Comparison of ENCODE assay signal across 17 cellular contexts in genomic region chr3:197380786-197381185, GRCh38.
DNase-seq lines count a peak whose midpoint lies in the region; ATAC-seq, FAIRE-seq and TF ChIP-seq lines count a peak whose summit lies in the region.
"Had no signal": no experiment of that assay in that cellular context is flagged by ENCODE, and none has a peak within 500 bp of the region (broad histone marks: within the 10 kb centered on the region; RNA-seq: fewer than 3 reads in every experiment).

No MANE protein-coding gene starts in this region.

- no peak overlapping the region for H2AFZ ChIP-seq in K562 (ENCODE audit: low read depth, low read length)
- H2AFZ ChIP-seq in PC-3 (ENCODE audit: low read length): no peak overlapping the region
- no peak overlapping the region for H2AFZ ChIP-seq in hepatocyte

- no peak for TF ChIP-seq EP300 in K562 (IDR thresholded peaks at IDR 0.05; ENCODE audit: low read length)

- intact Hi-C loops in K562 (cut with micrococcal nuclease) (no loop called here), PC-3 (cut with micrococcal nuclease) (no loop called here), left colon (cut with DNase I, micrococcal nuclease) (no loop called here)

- no peak overlapping the region for H3K4me3 ChIP-seq in K562
- H3K4me3 ChIP-seq in PC-3 (ENCODE audit: low read length): no peak overlapping the region
- H3K4me3 ChIP-seq in hepatocyte: no peak overlapping the region
- H3K4me3 ChIP-seq: BLaER1, heart left ventricle, tibial artery had no signal

- no peaks in the 10 kb centered on the region for H3K36me3 ChIP-seq in K562 (ENCODE audit: control insufficient read depth, insufficient read depth, low read length)
- H3K36me3 ChIP-seq in PC-3 (ENCODE audit: low read depth, low read length): no peaks in the 10 kb centered on the region
- no peaks in the 10 kb centered on the region for H3K36me3 ChIP-seq in hepatocyte (replicated peaks; ENCODE audit: insufficient read depth, low read depth)
- H3K36me3 ChIP-seq: BLaER1, heart left ventricle, tibial artery had no signal

- H3K9me3 ChIP-seq in K562 (replicated peaks; ENCODE audit: control insufficient read depth, insufficient read depth, low read depth, low read length): no peaks in the 10 kb centered on the region
- H3K9me3 ChIP-seq in PC-3 (ENCODE audit: low read length): no peaks in the 10 kb centered on the region
- no peaks in the 10 kb centered on the region for H3K9me3 ChIP-seq in hepatocyte (ENCODE audit: low read depth)
- H3K9me3 ChIP-seq: heart left ventricle, tibial artery had no signal

- H3K9ac ChIP-seq in K562 (ENCODE audit: insufficient read depth in 1 of 2, low read depth in 2 of 2, low read length in 2 of 2): no peak overlapping the region
- H3K9ac ChIP-seq in PC-3 (ENCODE audit: low read length): no peak overlapping the region
- H3K9ac ChIP-seq: BLaER1 had no signal

- POLR2A ChIA-PET in K562 (lab: Yijun Ruan, JAX) (interaction anchor here (0.7 kb wide), 1 partner anchor 48 kb away, joined by 3 read pairs; no protein-coding TSS in a partner anchor), PC-3 (lab: Charles Lee; ENCODE audit: unreplicated experiment) (interaction anchor here (0.6 kb wide), 1 partner anchor 72 kb away, joined by 4 read pairs; no protein-coding TSS in a partner anchor)

- H3K9me2 ChIP-seq in PC-3 (replicated peaks; ENCODE audit: low read length) (no peaks in the 10 kb centered on the region), hepatocyte (replicated peaks; ENCODE audit: insufficient read depth) (no peaks in the 10 kb centered on the region)

- no peaks in the 10 kb centered on the region for H3F3A ChIP-seq in PC-3 (ENCODE audit: low read length, unreplicated experiment)

- CTCF ChIA-PET in K562 (lab: Yijun Ruan, JAX; ENCODE audit: low intra/inter-chr PET ratio) (no interaction called here), PC-3 (lab: Charles Lee) (no interaction called here)

- ATAC-seq in K562: peak; percentile 45; the same call in 2 of the 3 replicates
- ATAC-seq in PC-3: no peak; the same call in 1 of the 2 replicates
- no peak for ATAC-seq in left colon
- ATAC-seq in HG03135 (IDR thresholded peaks at IDR 0.05; ENCODE audit: unreplicated experiment): no peak
- ATAC-seq: activated T-cell treated with anti-CD3 and anti-CD28 coated beads, Interleukin-2, amount 50 U/mL, for 72 hours; heart left ventricle; left cardiac atrium had no signal

- no peaks in the 10 kb centered on the region for H3K9me1 ChIP-seq in K562 (ENCODE audit: control insufficient read depth, insufficient read depth, low read length)

- H3K27ac ChIP-seq in K562 (ENCODE audit: extremely low read depth, low read depth, low read length): no peak overlapping the region
- no peak overlapping the region for H3K27ac ChIP-seq in PC-3 (ENCODE audit: low read length)
- no peak overlapping the region for H3K27ac ChIP-seq in hepatocyte
- H3K27ac ChIP-seq: BLaER1, heart left ventricle, tibial artery had no signal

- 6% methylated on average over 5 of the region's 5 CpGs for WGBS in K562 (ENCODE audit: insufficient coverage, low coverage, missing lambda C conversion rate)
- WGBS in hepatocyte (ENCODE audit: low lambda C conversion rate, missing lambda C conversion rate): 74% methylated on average over 5 of the region's 5 CpGs

- FAIRE-seq in K562 (lab: Jason Lieb, UNC): no peak
- FAIRE-seq: GM12892 had no signal

- TF ChIP-seq CTCF in K562 (IDR thresholded peaks at IDR 0.05 in 2 of 3, conservative IDR thresholded peaks at IDR 0.05 in 1 of 3; ENCODE audit: insufficient read depth in 2 of 3, low read depth in 1 of 3, low read length in 3 of 3): no peak
- TF ChIP-seq CTCF in PC-3 (conservative IDR thresholded peaks at IDR 0.05; ENCODE audit: low read depth, low read length): no peak
- no peak for TF ChIP-seq CTCF in hepatocyte (IDR thresholded peaks at IDR 0.05; ENCODE audit: poor library complexity)

- H3K4me2 ChIP-seq in K562 (ENCODE audit: insufficient read depth, low read length): no peak overlapping the region
- H3K4me2 ChIP-seq in PC-3 (ENCODE audit: low read length): no peak overlapping the region
- H3K4me2 ChIP-seq in hepatocyte: no peak overlapping the region
- H3K4me2 ChIP-seq: BLaER1 had no signal

- no peaks in the 10 kb centered on the region for H3K79me2 ChIP-seq in K562 (ENCODE audit: control insufficient read depth, insufficient read depth, low read length)
- H3K79me2 ChIP-seq in PC-3 (ENCODE audit: low read length): no peaks in the 10 kb centered on the region
- no peaks in the 10 kb centered on the region for H3K79me2 ChIP-seq in hepatocyte

- H3K4me1 ChIP-seq in K562 (replicated peaks in 1 of 2; ENCODE audit: control insufficient read depth in 2 of 2, insufficient read depth in 2 of 2, low read length in 2 of 2) (peaks cover 6 to 8% of the 10 kb centered on the region in 2 experiments; a peak in 3 of 5 replicates), PC-3 (ENCODE audit: insufficient read depth, low read length) (no peaks in the 10 kb centered on the region), hepatocyte (ENCODE audit: insufficient read depth) (no peaks in the 10 kb centered on the region)
- H3K4me1 ChIP-seq: heart left ventricle, tibial artery had no signal

- TF ChIP-seq POLR2A in K562 (conservative IDR thresholded peaks at IDR 0.05): no peak

- BruUV-seq in K562 (replicated peaks; lab: Mats Ljungman, UMichigan) (no TSS peak), PC-3 (replicated peaks; lab: Mats Ljungman, UMichigan) (no TSS peak)

- DNase-seq in G401 (ENCODE audit: low spot score) (peak; percentile 81), NCI-H187 treated with DMSO at 0.1 percent for 48 hours (lab: John Stamatoyannopoulos, UW) (peak; percentile 53), K562 (ENCODE audit: extremely low read depth in 1 of 4, low spot score in 3 of 4) (peak in 1 of 4 experiments; percentile 11), pons (ENCODE audit: low spot score) (peak; percentile 48), PC-3 (no peak), left colon (no peak), hepatocyte (ENCODE audit: low spot score) (no peak)
- DNase-seq: activated T-cell treated with anti-CD3 and anti-CD28 coated beads, Interleukin-2, amount 50 U/mL, for 72 hours; cortex of kidney; heart left ventricle; left cardiac atrium; Right ventricle myocardium superior; stimulated activated CD4-positive, alpha-beta T cell treated with anti-CD3 and anti-CD28 coated beads, Interleukin-1b, Interleukin-23, amount 100 ng/mL, for 48 hours had no signal

- H3K27me3 ChIP-seq in K562 (ENCODE audit: control insufficient read depth in 2 of 2, insufficient read depth in 2 of 2, low read length in 2 of 2) (peaks cover 23 to 44% of the 10 kb centered on the region in 2 experiments; a peak in 4 of 5 replicates), PC-3 (ENCODE audit: low read length) (peaks cover 18% of the 10 kb centered on the region), hepatocyte (no peaks in the 10 kb centered on the region)
- H3K27me3 ChIP-seq: BLaER1, heart left ventricle had no signal

- in situ Hi-C loops in G401 (cut with HindIII; ENCODE audit: low sequenced_read_pairs) (no loop called here), K562 (cut with MboI) (no loop called here)

- no peak for TF ChIP-seq RAD21 in K562 (CRISPR knock-in tag; conservative IDR thresholded peaks at IDR 0.05 in 1 of 2, IDR thresholded peaks at IDR 0.05 in 1 of 2)

- H4K20me1 ChIP-seq in K562 (replicated peaks; ENCODE audit: control insufficient read depth, insufficient read depth, low read length) (no peaks in the 10 kb centered on the region), PC-3 (ENCODE audit: low read length) (no peaks in the 10 kb centered on the region), hepatocyte (ENCODE audit: insufficient read depth, poor library complexity, severe bottlenecking) (no peaks in the 10 kb centered on the region)
- H4K20me1 ChIP-seq: BLaER1 had no signal

TF ChIP-seq in K562, 482 proteins besides CTCF, POLR2A, EP300 and RAD21:
- TF ChIP-seq L3MBTL2 (IDR thresholded peaks at IDR 0.05) (0 out of 2 replicates have a peak, but pooled peaks have one; percentile 35), PBX2 (CRISPR knock-in tag; IDR thresholded peaks at IDR 0.05; ENCODE audit: low read depth) (no peak), PBX2 (tag; conservative IDR thresholded peaks at IDR 0.05; ENCODE audit: low read depth) (peak; percentile 80), ZFX (CRISPR knock-in tag; IDR thresholded peaks at IDR 0.05) (no peak), GMEB1 (CRISPR knock-in tag; IDR thresholded peaks at IDR 0.05) (no peak), BHLHE40 (IDR thresholded peaks at IDR 0.05; ENCODE audit: low read length) (peak; percentile 13; the same call in 1 of the 2 replicates), MEIS2 (IDR thresholded peaks at IDR 0.05; ENCODE audit: partially characterized antibody) (peak; percentile 75)

Comparison
In these comparisons a context has a peak if more than half of its experiments do, and no peak if none do; other contexts are left out.
1. DNase-seq: peak in G401 (single experiment), NCI-H187 treated with DMSO at 0.1 percent for 48 hours (single experiment) and pons (single experiment); none in PC-3 (single experiment), left colon (0 of 2) and hepatocyte (single experiment).